ENCODE assay signal across 16 cellular contexts in genomic region chr15:92653366-92653765, GRCh38. TPM values are rescaled to one million over a fixed set of nuclear protein-coding genes. Genes with fewer than 3 reads are reported as not detected.
DNase-seq lines count a peak whose midpoint lies in the region; ATAC-seq and TF ChIP-seq lines count a peak whose summit lies in the region.
"Had no signal": no experiment of that assay in that cellular context is flagged by ENCODE, and none has a peak within 500 bp of the region (broad histone marks: within the 10 kb centered on the region; RNA-seq: fewer than 3 reads in every experiment).

No MANE protein-coding gene starts in this region.

- no peak overlapping the region for H3K27ac Mint-ChIP-seq in CD4-positive, alpha-beta memory T cell
- H3K27ac Mint-ChIP-seq in neural progenitor cell = no peak overlapping the region
- H3K27ac Mint-ChIP-seq: activated B cell treated with CpG ODN at 0.5 μM for 24 hours; activated CD8-positive, alpha-beta T cell treated with anti-CD3 and anti-CD28 coated beads, Interleukin-2, amount 10 ng/mL, durations not matched to agents 7 days and 5 days; activated naive CD8-positive, alpha-beta T cell treated with anti-CD3 and anti-CD28 coated beads for 36 hours had no signal

- BruUV-seq in Panc1 (replicated peaks; lab: Mats Ljungman, UMichigan) = no TSS peak

- H3K4me1 ChIP-seq in CD4-positive, alpha-beta memory T cell (ENCODE audit: insufficient read depth, low read length) = peaks cover 5% of the 10 kb centered on the region
- H3K4me1 ChIP-seq in Panc1 (ENCODE audit: control insufficient read depth, insufficient read depth, low read length) (peaks cover 45% of the 10 kb centered on the region), gastroesophageal sphincter (peaks cover 0 to 67% (median 23%) of the 10 kb centered on the region in 3 donors), neural progenitor cell (peaks cover 41% of the 10 kb centered on the region)

- no peak overlapping the region for H3K9ac ChIP-seq in neural progenitor cell

- peaks cover 31 to 32% of the 10 kb centered on the region in 2 donors for H3K27me3 Mint-ChIP-seq in CD4-positive, alpha-beta memory T cell
- peaks cover 14% of the 10 kb centered on the region for H3K27me3 Mint-ChIP-seq in neural progenitor cell (ENCODE audit: insufficient read depth, low read depth)

- H3K27ac ChIP-seq in CD4-positive, alpha-beta memory T cell (ENCODE audit: low read depth, low read length) = no peak overlapping the region
- H3K27ac ChIP-seq in Panc1 (ENCODE audit: low read length) (peak overlapping the region; percentile 64; the same call in 1 of the 2 replicates), gastroesophageal sphincter (peak overlapping the region in 3 of 4 donors; percentile 3 to 88 (median 74)), neural progenitor cell (no peak overlapping the region)
- H3K27ac ChIP-seq: epithelial cell of prostate, SJSA1 had no signal

- no peaks in the 10 kb centered on the region for H4K20me1 ChIP-seq in neural progenitor cell (ENCODE audit: low read depth)

- no peak overlapping the region for H2AFZ ChIP-seq in neural progenitor cell (replicated peaks)

- intact Hi-C loops in CD4-positive, alpha-beta memory T cell (cut with micrococcal nuclease) = no loop called here
- intact Hi-C loops in Panc1 (cut with micrococcal nuclease; ENCODE audit: unreplicated experiment) = no loop called here

- no peaks in the 10 kb centered on the region for H3K36me3 ChIP-seq in CD4-positive, alpha-beta memory T cell (ENCODE audit: insufficient read depth, low read length)
- no peaks in the 10 kb centered on the region for H3K36me3 ChIP-seq in Panc1 (ENCODE audit: control insufficient read depth, insufficient read depth, low read length)
- no peaks in the 10 kb centered on the region for H3K36me3 ChIP-seq in gastroesophageal sphincter
- H3K36me3 ChIP-seq in neural progenitor cell = no peaks in the 10 kb centered on the region
- H3K36me3 ChIP-seq: SJSA1 had no signal

- H3K4me1 Mint-ChIP-seq in CD4-positive, alpha-beta memory T cell = peaks cover 2 to 13% (median 6%) of the 10 kb centered on the region in 4 donors
- H3K4me1 Mint-ChIP-seq in neural progenitor cell = peaks cover 27% of the 10 kb centered on the region

- in situ Hi-C loops in Panc1 (cut with HindIII; ENCODE audit: low pct_unique_long_range_greater_than_20kb, low sequenced_read_pairs) = no loop called here

- peaks cover 0 to 4% (median 2%) of the 10 kb centered on the region in 8 donors for H3K9me3 Mint-ChIP-seq in CD4-positive, alpha-beta memory T cell
- peaks cover 4% of the 10 kb centered on the region for H3K9me3 Mint-ChIP-seq in neural progenitor cell
- H3K9me3 Mint-ChIP-seq: activated B cell treated with CpG ODN at 0.5 μM for 24 hours had no signal

- TF ChIP-seq CTCF in Panc1 (IDR thresholded peaks at IDR 0.05) (no peak), gastroesophageal sphincter (IDR thresholded peaks at IDR 0.05) (no peak), neural progenitor cell (IDR thresholded peaks at IDR 0.05) (no peak)

- peak overlapping the region in 6 of 8 donors; percentile 3 to 73 (median 37) for H3K4me3 Mint-ChIP-seq in CD4-positive, alpha-beta memory T cell
- no peak overlapping the region for H3K4me3 Mint-ChIP-seq in neural progenitor cell
- H3K4me3 Mint-ChIP-seq: activated B cell treated with CpG ODN at 0.5 μM for 24 hours; activated CD8-positive, alpha-beta T cell treated with anti-CD3 and anti-CD28 coated beads, Interleukin-2, amount 10 ng/mL, durations not matched to agents 7 days and 5 days; activated naive CD8-positive, alpha-beta T cell treated with anti-CD3 and anti-CD28 coated beads for 36 hours had no signal

- POLR2A ChIA-PET in CD4-positive, alpha-beta memory T cell (lab: Charles Lee; ENCODE audit: partially characterized antibody) = no interaction called here
- POLR2A ChIA-PET in Panc1 (lab: Charles Lee) = no interaction called here

- no peak for TF ChIP-seq EP300 in gastroesophageal sphincter (IDR thresholded peaks at IDR 0.05)

- no peaks in the 10 kb centered on the region for H3K36me3 Mint-ChIP-seq in CD4-positive, alpha-beta memory T cell
- H3K36me3 Mint-ChIP-seq in neural progenitor cell = no peaks in the 10 kb centered on the region

- H3K79me2 ChIP-seq in neural progenitor cell (ENCODE audit: low read depth) = peaks cover 67% of the 10 kb centered on the region

- H3K9me3 ChIP-seq in CD4-positive, alpha-beta memory T cell (ENCODE audit: control insufficient read depth in 1 of 2, low read length in 2 of 2) = no peaks in the 10 kb centered on the region
- H3K9me3 ChIP-seq in Panc1 (ENCODE audit: control insufficient read depth, insufficient read depth, low read depth, low read length) (no peaks in the 10 kb centered on the region), gastroesophageal sphincter (no peaks in the 10 kb centered on the region), neural progenitor cell (ENCODE audit: low read depth) (no peaks in the 10 kb centered on the region)
- H3K9me3 ChIP-seq: SJSA1 had no signal

- H3K27me3 ChIP-seq in CD4-positive, alpha-beta memory T cell (ENCODE audit: insufficient read depth, low read length) = no peaks in the 10 kb centered on the region
- H3K27me3 ChIP-seq in Panc1 (ENCODE audit: control insufficient read depth, insufficient read depth, low read length) (no peaks in the 10 kb centered on the region), gastroesophageal sphincter (no peaks in the 10 kb centered on the region), neural progenitor cell (no peaks in the 10 kb centered on the region)

- ATAC-seq in Panc1 = no peak
- ATAC-seq in gastroesophageal sphincter = no peak
- ATAC-seq in HG03439 (IDR thresholded peaks at IDR 0.05; ENCODE audit: unreplicated experiment) = no peak
- no peak for ATAC-seq in GM21447 (IDR thresholded peaks at IDR 0.05; ENCODE audit: unreplicated experiment)
- no peak for ATAC-seq in HG03108 (IDR thresholded peaks at IDR 0.05; ENCODE audit: unreplicated experiment)
- ATAC-seq: activated CD8-positive, alpha-beta T cell treated with anti-CD3 and anti-CD28 coated beads, Interleukin-2, amount 10 ng/mL, durations not matched to agents 7 days and 5 days; HCT116 had no signal

- CTCF ChIA-PET in CD4-positive, alpha-beta memory T cell (lab: Charles Lee; ENCODE audit: partially characterized antibody) = no interaction called here
- CTCF ChIA-PET in Panc1 (lab: Charles Lee) = no interaction called here

- H3K4me2 ChIP-seq in neural progenitor cell = peak overlapping the region; percentile 82

- peaks cover 48% of the 10 kb centered on the region for H3F3A ChIP-seq in neural progenitor cell (ENCODE audit: low read depth)

- 71 to 100% methylated on average over 1 of the region's 5 CpGs for WGBS in gastroesophageal sphincter (ENCODE audit: low coverage in 1 of 2), 2 donors

- no peak for DNase-seq in CD4-positive, alpha-beta memory T cell
- DNase-seq in Panc1 (ENCODE audit: low read depth, low spot score) (no peak), neural progenitor cell (ENCODE audit: low spot score) (no peak), germinal center (ENCODE audit: low spot score) (no peak)
- DNase-seq: activated B cell treated with CpG ODN at 0.5 μM for 24 hours; activated CD8-positive, alpha-beta T cell treated with anti-CD3 and anti-CD28 coated beads, Interleukin-2, amount 10 ng/mL, durations not matched to agents 7 days and 5 days; activated naive CD8-positive, alpha-beta T cell treated with anti-CD3 and anti-CD28 coated beads for 36 hours; stimulated activated CD8-positive, alpha-beta memory T cell treated with anti-CD3 and anti-CD28 coated beads, Interleukin-4, amount 100 ng/mL, for 48 hours; T-helper 2 cell had no signal

- no peak overlapping the region for H3K4me3 ChIP-seq in CD4-positive, alpha-beta memory T cell (ENCODE audit: low read length in 2 of 2)
- H3K4me3 ChIP-seq in Panc1 (ENCODE audit: low read depth in 2 of 2, low read length in 2 of 2) = no peak overlapping the region
- peak overlapping the region in 1 of 2 donors; percentile 64 for H3K4me3 ChIP-seq in gastroesophageal sphincter
- no peak overlapping the region for H3K4me3 ChIP-seq in neural progenitor cell
- H3K4me3 ChIP-seq: SJSA1 had no signal

- TF ChIP-seq POLR2A in gastroesophageal sphincter (IDR thresholded peaks at IDR 0.05) = no peak

RNA-seq across cellular contexts. Expression of gene FAM174B, which starts 2.2 kb away (rescaled TPM):
- total RNA-seq in CD4-positive, alpha-beta memory T cell = 1 to 10 TPM; 6.6 to 8.3 TPM
- 1 to 10 TPM; 2.4 to 3.3 TPM for polyA plus RNA-seq in CD4-positive, alpha-beta memory T cell
- total RNA-seq in Panc1 (2021; ENCODE audit: unreplicated experiment) (30.7 TPM), gastroesophageal sphincter (10 to 100 TPM in 3 of 4 donors, 1 to 10 TPM in 1; 9.2 to 15.5 (median 13.3) TPM), neural progenitor cell (ENCODE audit: low replicate concordance) (8.6 and 10.1 TPM in 2 replicates)
- polyA plus RNA-seq in Panc1 (2012; ENCODE audit: insufficient read length) = 22.5 TPM

Comparison
In these comparisons a context has a peak if more than half of its experiments do, and no peak if none do; other contexts are left out.
1. H3K27ac ChIP-seq: peak in Panc1 (single experiment) and gastroesophageal sphincter (3 of 4); none in CD4-positive, alpha-beta memory T cell (single experiment) and neural progenitor cell (single experiment).